8 cellular contexts compared by ENCODE assay signal in genomic region chr3:152298393-152299242, GRCh38. TPM values are rescaled to one million over a fixed set of nuclear protein-coding genes. Genes with fewer than 3 reads are reported as not detected.
DNase-seq lines count a peak whose midpoint lies in the region; ATAC-seq and TF ChIP-seq lines count a peak whose summit lies in the region.

No MANE protein-coding gene starts in this region.

- H3K4me3 ChIP-seq in SJSA1: no peak overlapping the region
- peak overlapping the region; percentile 49 to 52 for H3K4me3 ChIP-seq in ascending aorta
- H3K4me3 ChIP-seq in retinal pigment epithelial cell (ENCODE audit: low read length): peak overlapping the region; percentile 68

- TF ChIP-seq CTCF in ascending aorta (IDR thresholded peaks at IDR 0.05): no peak
- TF ChIP-seq CTCF in retinal pigment epithelial cell (conservative IDR thresholded peaks at IDR 0.05; ENCODE audit: low read depth, low read length): no peak

- intact Hi-C loops in ascending aorta (cut with DNase I): loop anchor here (5.0 kb wide), 1 partner anchor 226 kb away; no protein-coding TSS in a partner anchor

- peak; percentile 52 for ATAC-seq in GM21737 (IDR thresholded peaks at IDR 0.05; ENCODE audit: unreplicated experiment)

- H3K4me1 ChIP-seq in SJSA1 (replicated peaks) (peaks cover 60% of the 10 kb centered on the region), ascending aorta (peaks cover 8 to 51% of the 10 kb centered on the region in 2 donors)

- H3K27me3 ChIP-seq in SJSA1 (replicated peaks): no peaks in the 10 kb centered on the region
- H3K27me3 ChIP-seq in ascending aorta: no peaks in the 10 kb centered on the region

- H3K36me3 ChIP-seq in SJSA1 (peaks cover 52% of the 10 kb centered on the region), ascending aorta (peaks cover 0 to 8% of the 10 kb centered on the region in 2 donors)

- DNase-seq in EL (peak; percentile 96), Kasumi-1 (lab: John Stamatoyannopoulos, UW) (peak; percentile 80 to 89), SJSA1 (ENCODE audit: low read depth in 1 of 2, low spot score in 2 of 2) (peak in 1 of 2 experiments; percentile 51), ascending aorta (ENCODE audit: low spot score in 2 of 2) (peak in 1 of 2 donors; percentile 84), hepatic stellate cell (ENCODE audit: low spot score) (peak; percentile 23), retinal pigment epithelial cell (ENCODE audit: low read depth) (peak; percentile 88), GDM1 (lab: John Stamatoyannopoulos, UW) (no peak)

- H3K27ac ChIP-seq in SJSA1 (peak overlapping the region; percentile 36; the same call in 1 of the 2 replicates), ascending aorta (peak overlapping the region; percentile 77 to 83)

- H3K9me3 ChIP-seq in SJSA1 (replicated peaks): no peaks in the 10 kb centered on the region
- H3K9me3 ChIP-seq in ascending aorta: no peaks in the 10 kb centered on the region

RNA-seq across cellular contexts. Expression of gene MBNL1, which starts 29.9 kb away (rescaled TPM):
- total RNA-seq in SJSA1 (2014; rRNA removed; shearing (Covaris generic)): 158 and 317 TPM in 2 replicates
- 350 TPM for total RNA-seq in ascending aorta
